8 cellular contexts compared by ENCODE assay signal in the genomic region with DNA sequence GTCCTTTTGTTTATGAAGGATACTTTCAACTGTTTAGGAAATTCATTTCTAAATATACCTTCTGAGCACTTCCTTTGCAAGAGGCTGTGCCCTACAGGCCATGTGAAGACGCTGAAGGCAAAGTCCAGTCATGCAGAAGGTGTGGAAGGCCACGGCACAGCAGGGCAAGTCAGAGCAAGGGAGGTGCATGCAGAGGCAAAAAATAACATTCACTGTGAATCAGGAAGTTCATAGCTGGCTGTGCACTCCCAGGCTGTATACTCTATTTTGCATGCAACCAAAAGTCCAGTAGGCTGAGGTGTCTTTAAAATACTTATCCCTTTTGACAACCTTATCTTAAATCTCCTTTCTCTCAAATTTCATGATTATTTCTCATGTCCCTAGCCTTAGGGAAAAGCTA. TPM values are rescaled to one million over a fixed set of nuclear protein-coding genes. Genes with fewer than 3 reads are reported as not detected.
DNase-seq lines count a peak whose midpoint lies in the region; ATAC-seq and TF ChIP-seq lines count a peak whose summit lies in the region.

No MANE protein-coding gene starts in this region.

- POLR2A ChIA-PET in PC-9 (lab: Charles Lee; ENCODE audit: unreplicated experiment) = interaction anchor here (0.7 to 0.8 kb wide), 4 partner anchors 52 to 125 kb away, joined by 3 to 12 read pairs (median 6); no protein-coding TSS in a partner anchor

- DNase-seq in SIG-M5 treated with dmso at 0.1 percent for 504 hours (lab: John Stamatoyannopoulos, UW; ENCODE audit: unreplicated experiment) (peak; percentile 41), SIG-M5 (lab: John Stamatoyannopoulos, UW) (no peak), PC-9 (peak; percentile 77 to 80), epithelial cell of prostate (ENCODE audit: low read depth, low spot score) (peak; percentile 78), pons (ENCODE audit: low spot score) (peak; percentile 66), NCI-H2227 treated with DMSO at 0.1 percent for 48 hours (lab: John Stamatoyannopoulos, UW) (no peak)

- no TSS peak for BruUV-seq in PC-9 (replicated peaks; lab: Mats Ljungman, UMichigan)

- no peaks in the 10 kb centered on the region; the same call in 1 of the 2 replicates for H4K20me1 ChIP-seq in PC-9 (ENCODE audit: insufficient read depth)

- peaks cover 45% of the 10 kb centered on the region for H3K79me2 ChIP-seq in PC-9 (ENCODE audit: low read depth)

- peak overlapping the region; percentile 58 for H3K4me2 ChIP-seq in PC-9

- H3K27ac ChIP-seq in PC-9 (peak overlapping the region; percentile 51), epithelial cell of prostate (peak overlapping the region; percentile 94)

- no peaks in the 10 kb centered on the region for H3K27me3 ChIP-seq in PC-9 (ENCODE audit: insufficient read depth, low read depth)

- no peak overlapping the region for H2AFZ ChIP-seq in PC-9

- ATAC-seq in HG03521 (IDR thresholded peaks at IDR 0.05; ENCODE audit: unreplicated experiment) = no peak
- ATAC-seq in GM18909 (IDR thresholded peaks at IDR 0.05; ENCODE audit: poor library complexity, unreplicated experiment) = no peak

- no peaks in the 10 kb centered on the region for H3K36me3 ChIP-seq in PC-9 (ENCODE audit: low read depth)

- H3K9me3 ChIP-seq in PC-9 (ENCODE audit: insufficient read depth, low read depth) = no peaks in the 10 kb centered on the region

- CTCF ChIA-PET in PC-9 (lab: Charles Lee) = no interaction called here

- H3K4me3 ChIP-seq in PC-9 = no peak overlapping the region

- peaks cover 17% of the 10 kb centered on the region; the same call in 1 of the 2 replicates for H3F3A ChIP-seq in PC-9 (ENCODE audit: insufficient read depth, low read depth)

- no peak for TF ChIP-seq CTCF in PC-9 (conservative IDR thresholded peaks at IDR 0.05)

- intact Hi-C loops in PC-9 (cut with micrococcal nuclease; ENCODE audit: unreplicated experiment) = loop anchor here (2.0 to 5.0 kb wide), 5 partner anchors 53 to 141 kb away; no protein-coding TSS in a partner anchor

- H3K4me1 ChIP-seq in PC-9 (replicated peaks; ENCODE audit: insufficient read depth) = peaks cover 26% of the 10 kb centered on the region

- H3K9me2 ChIP-seq in PC-9 (ENCODE audit: insufficient read depth) = no peaks in the 10 kb centered on the region

RNA-seq across cellular contexts. Expression of a gene that starts 50.3 kb away (rescaled TPM):
- 51.6 and 53.5 TPM in 2 replicates for total RNA-seq in PC-9 (2021)

Comparison
In these comparisons a context has a peak if more than half of its experiments do, and no peak if none do; other contexts are left out.
1. DNase-seq: peak in SIG-M5 treated with dmso at 0.1 percent for 504 hours (single experiment), PC-9 (2 of 2), epithelial cell of prostate (single experiment) and pons (single experiment); none in SIG-M5 (single experiment) and NCI-H2227 treated with DMSO at 0.1 percent for 48 hours (single experiment).